ENCODE assay signal across 21 cellular contexts in genomic region chrX:2933125-2933900, GRCh38. TPM values are rescaled to one million over a fixed set of nuclear protein-coding genes. Genes with fewer than 3 reads are reported as not detected.
DNase-seq lines count a peak whose midpoint lies in the region; ATAC-seq and TF ChIP-seq lines count a peak whose summit lies in the region.
"Had no signal": no experiment of that assay in that cellular context is flagged by ENCODE, and none has a peak within 500 bp of the region (broad histone marks: within the 10 kb centered on the region; RNA-seq: fewer than 3 reads in every experiment).

No MANE protein-coding gene starts in this region.

- POLR2A ChIA-PET in RWPE1 (lab: Yijun Ruan, JAX; ENCODE audit: low non-redundant PET) = no interaction called here

- H3K4me1 ChIP-seq in foreskin keratinocyte = no peaks in the 10 kb centered on the region
- H3K4me1 ChIP-seq: Caco-2 had no signal

- CTCF ChIA-PET in RWPE1 (lab: Yijun Ruan, JAX) = no interaction called here

- H3K27ac ChIP-seq in RWPE1 = peak overlapping the region; percentile 56
- no peak overlapping the region for H3K27ac ChIP-seq in foreskin keratinocyte
- H3K27ac ChIP-seq: skin epidermis, stomach, upper lobe of left lung had no signal

- intact Hi-C loops in sciatic nerve (cut with DNase I) = no loop called here

- no peaks in the 10 kb centered on the region for H3K27me3 ChIP-seq in foreskin keratinocyte
- H3K27me3 ChIP-seq: stomach, upper lobe of left lung had no signal

- peak; percentile 68 for DNase-seq in COLO668 (lab: John Stamatoyannopoulos, UW; ENCODE audit: unreplicated experiment)
- peak; percentile 66 for DNase-seq in M059J (ENCODE audit: low read depth)
- DNase-seq in RWPE1 (ENCODE audit: low spot score) = no peak
- DNase-seq in foreskin keratinocyte = peak; percentile 12 to 28
- DNase-seq in activated T-cell treated with anti-CD3 and anti-CD28 coated beads, Interleukin-2, amount 50 U/mL, for 1 hour = no peak
- no peak for DNase-seq in sciatic nerve (ENCODE audit: low spot score)
- DNase-seq in T1000 (lab: John Stamatoyannopoulos, UW) = no peak
- DNase-seq: activated CD4-positive, alpha-beta T cell treated with anti-CD3 and anti-CD28 coated beads for 48 hours; activated effector memory CD4-positive, alpha-beta T cell treated with Interleukin-2 at 50 U/mL for 16 hours; Caco-2; erythroblast; H9; NCI-H1092 treated with DMSO at 0.1 percent for 48 hours; NCI-H82; stimulated activated CD4-positive, alpha-beta T cell treated with anti-CD3 and anti-CD28 coated beads, Interleukin-4, amount 100 ng/mL, for 1 hour; stomach had no signal

- TF ChIP-seq CTCF in RWPE1 (conservative IDR thresholded peaks at IDR 0.05; ENCODE audit: low read depth) = no peak
- no peak for TF ChIP-seq CTCF in foreskin keratinocyte (conservative IDR thresholded peaks at IDR 0.05)

- ATAC-seq in foreskin keratinocyte (no peak), GM18858 (IDR thresholded peaks at IDR 0.05; ENCODE audit: unreplicated experiment) (no peak), sciatic nerve (no peak)
- ATAC-seq: natural killer cell treated with Interleukin-12 subunit alpha and Interleukin-12 subunit beta and Interleukin-15 and Interleukin-18, amount 100 ng/mL, for 72 hours had no signal

RNA-seq across cellular contexts. Expression of gene ARSD, which starts 4.2 kb away (rescaled TPM):
- 23.0 and 23.1 TPM in 2 replicates for total RNA-seq in M059J (2014; rRNA removed; shearing (Covaris generic))
- total RNA-seq in foreskin keratinocyte (4.5 and 7.0 TPM in 2 replicates), sciatic nerve (20.1 TPM)
- polyA plus RNA-seq in foreskin keratinocyte = 3.6 and 4.3 TPM in 2 replicates
- total RNA-seq: G401 had no signal

Comparison
In these comparisons a context has a peak if more than half of its experiments do, and no peak if none do; other contexts are left out.
1. DNase-seq: peak in COLO668 (single experiment), M059J (single experiment) and foreskin keratinocyte (2 of 2); none in RWPE1 (single experiment), activated T-cell treated with anti-CD3 and anti-CD28 coated beads, Interleukin-2, amount 50 U/mL, for 1 hour (single experiment), sciatic nerve (single experiment) and T1000 (single experiment).